In genomic region chr10:17768506-17768905, GRCh38 we compare ENCODE assay signal across 1 cellular context.
TF ChIP-seq lines count a peak whose summit lies in the region.

No MANE protein-coding gene starts in this region.

TF ChIP-seq in A549, 52 proteins besides CTCF, POLR2A, EP300 and RAD21 (continued from another document):
- TF ChIP-seq REST (IDR thresholded peaks at IDR 0.05), result no peak
- no peak for TF ChIP-seq PHF8 (IDR thresholded peaks at IDR 0.05; ENCODE audit: borderline replicate concordance, low read depth)
- TF ChIP-seq HEYL (CRISPR knock-in tag; IDR thresholded peaks at IDR 0.05), result no peak
- TF ChIP-seq POLR2AphosphoS2 (conservative IDR thresholded peaks at IDR 0.05; ENCODE audit: low read length), result no peak
- no peak for TF ChIP-seq CEBPB (IDR thresholded peaks at IDR 0.05)
- no peak for TF ChIP-seq RARB (CRISPR knock-in tag; IDR thresholded peaks at IDR 0.05)
- TF ChIP-seq NFE2L2 (conservative IDR thresholded peaks at IDR 0.05; ENCODE audit: low read length), result no peak
